8 cellular contexts compared by ENCODE assay signal in genomic region chrX:10597871-10598270, GRCh38.
A peak's percentile ranks its signal among the peaks of the same experiment; 100 is the strongest.
DNase-seq lines count a peak whose midpoint lies in the region; ATAC-seq, FAIRE-seq and TF ChIP-seq lines count a peak whose summit lies in the region.

No MANE protein-coding gene starts in this region.

- no peaks in the 10 kb centered on the region for H3K9me3 ChIP-seq in HAP-1

- in situ Hi-C loops in HAP-1 (cut with MboI; ENCODE audit: low sequenced_read_pairs), result no loop called here

- H3K36me3 ChIP-seq in HAP-1 (replicated peaks), result no peaks in the 10 kb centered on the region

- H3K4me3 ChIP-seq in HAP-1, result no peak overlapping the region

- peaks cover 23% of the 10 kb centered on the region for H3K4me1 ChIP-seq in HAP-1

- peak; percentile 86 for ATAC-seq in SK-N-SH treated with all-trans-retinoic acid at 6 μM for 48 hours
- ATAC-seq in HG02623 (IDR thresholded peaks at IDR 0.05; ENCODE audit: unreplicated experiment), result no peak

- FAIRE-seq in RCC 7860 (lab: Jason Lieb, UNC), result no peak

- H3K27me3 ChIP-seq in HAP-1 (ENCODE audit: low read depth), result no peaks in the 10 kb centered on the region

- DNase-seq in Ammon's horn (ENCODE audit: low spot score) (peak; percentile 47), HAP-1 (ENCODE audit: low spot score in 2 of 2) (peak; percentile 29 to 64), iris pigment epithelial cell (ENCODE audit: low read depth) (peak; percentile 54), NCI-H510A treated with DMSO at 0.1 percent for 48 hours (lab: John Stamatoyannopoulos, UW) (no peak), RCC 7860 (ENCODE audit: low spot score) (no peak), retina (no peak)

TF ChIP-seq in SK-N-SH treated with all-trans-retinoic acid at 6 μM for 48 hours, 23 proteins besides CTCF, POLR2A, EP300 and RAD21:
- TF ChIP-seq RARB (CRISPR knock-in tag; IDR thresholded peaks at IDR 0.05) (no peak), GLIS3 (CRISPR knock-in tag; IDR thresholded peaks at IDR 0.05) (no peak), ARNTL (CRISPR knock-in tag; IDR thresholded peaks at IDR 0.05; ENCODE audit: borderline replicate concordance, low read depth) (no peak), ZNF70 (CRISPR knock-in tag; IDR thresholded peaks at IDR 0.05) (no peak), OSR1 (CRISPR knock-in tag; IDR thresholded peaks at IDR 0.05) (no peak), CSDC2 (CRISPR knock-in tag; IDR thresholded peaks at IDR 0.05) (no peak), ZC3H10 (CRISPR knock-in tag; IDR thresholded peaks at IDR 0.05) (no peak)

Comparison
In these comparisons a context has a peak if more than half of its experiments do, and no peak if none do; other contexts are left out.
1. DNase-seq: peak in Ammon's horn (single experiment), HAP-1 (2 of 2) and iris pigment epithelial cell (single experiment); none in NCI-H510A treated with DMSO at 0.1 percent for 48 hours (single experiment), RCC 7860 (single experiment) and retina (single experiment).